8 cellular contexts compared by ENCODE assay signal in the genomic region with DNA sequence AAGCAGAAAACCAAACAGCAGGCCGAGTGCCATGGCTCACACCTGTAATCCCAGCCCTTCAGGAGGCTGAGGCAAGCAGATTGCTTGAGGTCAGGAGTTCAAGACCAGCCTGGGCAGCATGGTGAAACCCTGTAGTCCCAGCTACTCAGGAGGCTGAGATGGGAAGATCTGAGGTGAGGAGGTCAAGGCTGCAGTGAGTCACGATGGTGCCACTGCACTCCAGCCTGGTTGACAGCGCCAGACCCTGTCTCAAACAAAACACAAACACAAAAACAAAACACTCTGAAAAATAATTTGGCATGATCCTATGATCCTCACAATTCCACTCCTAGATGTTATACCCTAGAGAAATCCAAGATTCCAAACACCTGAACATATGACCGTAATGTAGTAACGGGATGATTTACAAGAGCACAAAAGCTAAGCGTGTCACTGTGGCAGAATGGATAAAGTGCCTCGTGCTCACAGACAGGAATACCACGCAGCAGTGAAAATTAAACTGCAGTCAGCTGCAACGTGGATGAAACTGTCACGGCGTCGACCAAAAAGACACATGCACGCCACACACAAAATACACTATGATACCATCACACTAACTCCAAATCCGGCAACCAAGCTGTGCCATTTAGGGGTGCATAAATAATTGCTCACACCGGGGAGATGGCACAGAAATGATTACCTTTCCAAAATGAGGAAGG. TPM values are rescaled to one million over a fixed set of nuclear protein-coding genes. Genes with fewer than 3 reads are reported as not detected.
DNase-seq lines count a peak whose midpoint lies in the region; ATAC-seq and TF ChIP-seq lines count a peak whose summit lies in the region.
"Had no signal": no experiment of that assay in that cellular context is flagged by ENCODE, and none has a peak within 500 bp of the region (broad histone marks: within the 10 kb centered on the region; RNA-seq: fewer than 3 reads in every experiment).

No MANE protein-coding gene starts in this region.

- TF ChIP-seq RAD21 in HCT116 (IDR thresholded peaks at IDR 0.05; ENCODE audit: low read depth) = no peak

- DNase-seq in HCT116 (ENCODE audit: low read depth, low spot score) (no peak), fibroblast of the aortic adventitia (ENCODE audit: low read depth) (no peak), sciatic nerve (ENCODE audit: low spot score) (no peak), A172 (ENCODE audit: low spot score) (no peak)
- DNase-seq: activated effector memory CD4-positive, alpha-beta T cell treated with Interleukin-2 at 50 U/mL for 16 hours had no signal

- POLR2A ChIA-PET in HCT116 (lab: Charles Lee) = no interaction called here

- CTCF ChIA-PET in HCT116 (lab: Charles Lee) = no interaction called here

- H3K9ac ChIP-seq in HCT116 (ENCODE audit: low read length) (peak overlapping the region; percentile 96), skeletal muscle tissue (ENCODE audit: low read depth in 1 of 3, low read length in 3 of 3) (peak overlapping the region in 2 of 3 donors; percentile 51 to 81)

- peaks cover 10 to 24% of the 10 kb centered on the region in 2 experiments; a peak in 3 of 4 replicates for H3K4me1 ChIP-seq in HCT116 (ENCODE audit: control insufficient read depth in 1 of 2, insufficient read depth in 2 of 2, low read length in 2 of 2)
- peaks cover 11 to 24% (median 17%) of the 10 kb centered on the region in 3 donors for H3K4me1 ChIP-seq in skeletal muscle tissue (ENCODE audit: control insufficient read depth in 3 of 3, insufficient read depth in 3 of 3, low read length in 3 of 3)

- H3K36me3 ChIP-seq in HCT116 (ENCODE audit: control insufficient read depth in 1 of 2, insufficient read depth in 2 of 2, low read length in 2 of 2) (peaks cover 16 to 21% of the 10 kb centered on the region in 2 experiments), skeletal muscle tissue (ENCODE audit: control insufficient read depth in 3 of 3, insufficient read depth in 3 of 3, low read length in 3 of 3) (peaks cover 0 to 14% (median 7%) of the 10 kb centered on the region in 3 donors)

- no peak for TF ChIP-seq POLR2A in HCT116 (IDR thresholded peaks at IDR 0.05; ENCODE audit: borderline replicate concordance, extremely low read depth, insufficient read depth, insufficient read length)

- intact Hi-C loops in HCT116 (cut with micrococcal nuclease) = loop anchor here (5.0 kb wide), 1 partner anchor 50 kb away; a partner anchor contains a TSS
- intact Hi-C loops in sciatic nerve (cut with DNase I) = no loop called here

- ATAC-seq in HCT116 = no peak
- ATAC-seq in sciatic nerve = no peak
- no peak for ATAC-seq in HG02884 (IDR thresholded peaks at IDR 0.05; ENCODE audit: unreplicated experiment)

- H3K27ac ChIP-seq in HCT116 (ENCODE audit: low read depth, low read length) = no peak overlapping the region
- peak overlapping the region; percentile 98; the same call in 1 of the 2 replicates for H3K27ac ChIP-seq in VCaP
- H3K27ac ChIP-seq in skeletal muscle tissue (ENCODE audit: low read depth, low read length) = no peak overlapping the region

- H3K4me3 ChIP-seq in HCT116 (replicated peaks in 1 of 2; ENCODE audit: low read depth in 1 of 2, low read length in 2 of 2) = peak overlapping the region; percentile 97 to 98
- H3K4me3 ChIP-seq in fibroblast of the aortic adventitia (ENCODE audit: low read depth, low read length) = peak overlapping the region; percentile 100
- peak overlapping the region; percentile 93 to 100 (median 100) for H3K4me3 ChIP-seq in skeletal muscle tissue (ENCODE audit: low read length in 3 of 3)

- peak overlapping the region; percentile 88 for H3K4me2 ChIP-seq in HCT116 (ENCODE audit: low read length)

- no peaks in the 10 kb centered on the region for H3K9me3 ChIP-seq in HCT116 (ENCODE audit: control insufficient read depth in 1 of 2, insufficient read depth in 1 of 2, low read depth in 1 of 2, low read length in 2 of 2)
- H3K9me3 ChIP-seq in skeletal muscle tissue (ENCODE audit: control insufficient read depth in 3 of 3, low read length in 3 of 3) = no peaks in the 10 kb centered on the region

- H2AFZ ChIP-seq in HCT116 (ENCODE audit: low read depth, low read length, poor library complexity, severe bottlenecking) = no peak overlapping the region

- TF ChIP-seq CTCF in HCT116 (IDR thresholded peaks at IDR 0.05 in 2 of 3, conservative IDR thresholded peaks at IDR 0.05 in 1 of 3; ENCODE audit: borderline replicate concordance in 1 of 3, insufficient read depth in 1 of 3, low read depth in 2 of 3, low read length in 2 of 3) (no peak), VCaP (conservative IDR thresholded peaks at IDR 0.05) (no peak), fibroblast of the aortic adventitia (IDR thresholded peaks at IDR 0.05; ENCODE audit: insufficient read depth, low read length) (no peak)

- RAD21 ChIA-PET in HCT116 (lab: Charles Lee; ENCODE audit: low non-redundant PET in 1 of 2, low total read pairs in 2 of 2, uncharacterized antibody in 2 of 2, unreplicated experiment in 2 of 2) = no interaction called here

- peaks cover 66% of the 10 kb centered on the region for H3K79me2 ChIP-seq in HCT116 (ENCODE audit: insufficient read depth, low read length)

- BruUV-seq in HCT116 (replicated peaks; lab: Mats Ljungman, UMichigan) = no TSS peak

- peaks cover 6% of the 10 kb centered on the region for H4K20me1 ChIP-seq in HCT116 (ENCODE audit: insufficient read depth)

- H3K27me3 ChIP-seq in HCT116 (ENCODE audit: insufficient read depth, low read length) = no peaks in the 10 kb centered on the region
- no peaks in the 10 kb centered on the region for H3K27me3 ChIP-seq in skeletal muscle tissue (ENCODE audit: control insufficient read depth in 3 of 3, insufficient read depth in 3 of 3, low read length in 3 of 3)

- H3K9me2 ChIP-seq in HCT116 (ENCODE audit: insufficient read depth) = no peaks in the 10 kb centered on the region

TF ChIP-seq in HCT116, 20 proteins besides CTCF, POLR2A, EP300 and RAD21:
- TF ChIP-seq, protein P1, sequence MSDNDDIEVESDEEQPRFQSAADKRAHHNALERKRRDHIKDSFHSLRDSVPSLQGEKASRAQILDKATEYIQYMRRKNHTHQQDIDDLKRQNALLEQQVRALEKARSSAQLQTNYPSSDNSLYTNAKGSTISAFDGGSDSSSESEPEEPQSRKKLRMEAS (IDR thresholded peaks at IDR 0.05) = no peak
- no peak for TF ChIP-seq POLR2AphosphoS5 (IDR thresholded peaks at IDR 0.05; ENCODE audit: low read depth, low read length)

RNA-seq across cellular contexts. Expression of a gene that starts 1.7 kb away (rescaled TPM):
- total RNA-seq in HCT116 (2021; ENCODE audit: unreplicated experiment) (56.1 TPM), fibroblast of the aortic adventitia (ENCODE audit: low replicate concordance) (14.8 and 26.2 TPM in 2 replicates), skeletal muscle tissue (15.1 TPM), sciatic nerve (27.2 TPM)
- 50.8 and 57.2 TPM in 2 replicates for polyA plus RNA-seq in HCT116 (2012)
- 18.1 and 20.5 TPM in 2 replicates for total RNA-seq in A172 (2014; rRNA removed; shearing (Covaris generic))

RNA-seq across cellular contexts. Expression of a gene that starts 52.0 kb away (rescaled TPM):
- total RNA-seq in HCT116 (2021; ENCODE audit: unreplicated experiment) (9.2 TPM), fibroblast of the aortic adventitia (ENCODE audit: low replicate concordance) (0.09 and 0.25 TPM in 2 replicates), skeletal muscle tissue (1.0 TPM), sciatic nerve (8.1 TPM)
- polyA plus RNA-seq in HCT116 (2012) = 4.6 and 5.2 TPM in 2 replicates
- total RNA-seq in A172 (2014; rRNA removed; shearing (Covaris generic)) = 4.8 and 5.5 TPM in 2 replicates
